Comparison of ENCODE assay signal across 8 cellular contexts in genomic region chr5:134846641-134846960, GRCh38. TPM values are rescaled to one million over a fixed set of nuclear protein-coding genes. Genes with fewer than 3 reads are reported as not detected.
DNase-seq lines count a peak whose midpoint lies in the region; ATAC-seq and TF ChIP-seq lines count a peak whose summit lies in the region.

No MANE protein-coding gene starts in this region.

- no peaks in the 10 kb centered on the region for H3K9me3 ChIP-seq in BLaER1 treated with 17β-estradiol and CSF1 and Interleukin-3, amounts not matched to agents 10 nM and 100 nM (replicated peaks in 1 of 11)
- H3K9me3 ChIP-seq in SK-N-SH (no peaks in the 10 kb centered on the region), muscle layer of duodenum (ENCODE audit: control insufficient read depth in 1 of 2, low read length in 2 of 2) (no peaks in the 10 kb centered on the region)

- H3K79me2 ChIP-seq in GM23338 (replicated peaks; ENCODE audit: insufficient read depth) (peaks cover 19% of the 10 kb centered on the region), SK-N-SH (ENCODE audit: insufficient read depth) (peaks cover 54% of the 10 kb centered on the region)

- H3K4me2 ChIP-seq in BLaER1 treated with 17β-estradiol and CSF1 and Interleukin-3, amounts not matched to agents 10 nM and 100 nM = peak overlapping the region; percentile 84 to 97 (median 91)
- peak overlapping the region; percentile 88 for H3K4me2 ChIP-seq in GM23338
- peak overlapping the region; percentile 75 for H3K4me2 ChIP-seq in SK-N-SH

- no peaks in the 10 kb centered on the region for H3K27me3 ChIP-seq in BLaER1 treated with 17β-estradiol and CSF1 and Interleukin-3, amounts not matched to agents 10 nM and 100 nM
- H3K27me3 ChIP-seq in GM23338 (ENCODE audit: insufficient read depth) (no peaks in the 10 kb centered on the region), SK-N-SH (ENCODE audit: insufficient read depth) (no peaks in the 10 kb centered on the region), dorsolateral prefrontal cortex (no peaks in the 10 kb centered on the region), muscle layer of duodenum (ENCODE audit: low read depth, low read length) (no peaks in the 10 kb centered on the region)

- peak overlapping the region; percentile 72 to 96 (median 88) for H3K4me3 ChIP-seq in BLaER1 treated with 17β-estradiol and CSF1 and Interleukin-3, amounts not matched to agents 10 nM and 100 nM
- H3K4me3 ChIP-seq in GM23338 = peak overlapping the region; percentile 85
- peak overlapping the region; percentile 65 to 76 for H3K4me3 ChIP-seq in SK-N-SH (ENCODE audit: low read depth in 2 of 2, low read length in 1 of 2)
- peak overlapping the region; percentile 61 to 99 (median 92) for H3K4me3 ChIP-seq in dorsolateral prefrontal cortex
- H3K4me3 ChIP-seq in muscle layer of duodenum (ENCODE audit: low read depth in 1 of 2, low read length in 2 of 2) = peak overlapping the region; percentile 92 to 97

- H3K4me3 Mint-ChIP-seq in GM23338 = peak overlapping the region; percentile 87

- DNase-seq in GM23338 (ENCODE audit: low spot score) (no peak), SK-N-SH (peak; percentile 30), dorsolateral prefrontal cortex (no peak), NCI-H1694 (lab: John Stamatoyannopoulos, UW) (no peak), NCI-H446 (lab: John Stamatoyannopoulos, UW) (no peak)

- CTCF ChIA-PET in SK-N-SH (lab: Yijun Ruan, JAX) = interaction anchor here (0.8 to 1.2 kb wide), 2 partner anchors 58 to 344 kb away, joined by 3 to 5 read pairs; partner anchors contain the start of gene PCBD2

- H3K27ac ChIP-seq in BLaER1 treated with 17β-estradiol and CSF1 and Interleukin-3, amounts not matched to agents 10 nM and 100 nM = peak overlapping the region; percentile 90 to 99 (median 97)
- peak overlapping the region; percentile 88 for H3K27ac ChIP-seq in GM23338 (ENCODE audit: low read depth)
- H3K27ac ChIP-seq in SK-N-SH (ENCODE audit: low read depth in 2 of 2, low read length in 1 of 2) = peak overlapping the region; percentile 87 to 88
- H3K27ac ChIP-seq in dorsolateral prefrontal cortex = peak overlapping the region in 58 of 59 donors; percentile 74 to 98 (median 95)
- H3K27ac ChIP-seq in muscle layer of duodenum (ENCODE audit: low read length) = peak overlapping the region; percentile 88

- 4% methylated on average over 11 of the region's 11 CpGs for WGBS in SK-N-SH (ENCODE audit: low lambda C conversion rate)

- H2AFZ ChIP-seq in GM23338 (peak overlapping the region; percentile 81), SK-N-SH (ENCODE audit: low read depth) (peak overlapping the region; percentile 23)

- no peak for TF ChIP-seq RAD21 in SK-N-SH (IDR thresholded peaks at IDR 0.05; ENCODE audit: low read length)

- peaks cover 2% of the 10 kb centered on the region for H3K4me1 Mint-ChIP-seq in GM23338

- no peaks in the 10 kb centered on the region for H3K9me3 Mint-ChIP-seq in GM23338

- H3K27me3 Mint-ChIP-seq in GM23338 (ENCODE audit: insufficient read depth, low read depth, poor library complexity) = peaks cover 14% of the 10 kb centered on the region

- H3K9me2 ChIP-seq in GM23338 (ENCODE audit: insufficient read depth) (no peaks in the 10 kb centered on the region), SK-N-SH (no peaks in the 10 kb centered on the region)

- peak; percentile 1 for ATAC-seq in GM23338
- no peak for ATAC-seq in GM21367 (IDR thresholded peaks at IDR 0.05; ENCODE audit: unreplicated experiment)

- H3K9ac ChIP-seq in BLaER1 treated with 17β-estradiol and CSF1 and Interleukin-3, amounts not matched to agents 10 nM and 100 nM = peak overlapping the region; percentile 92 to 99 (median 98)
- H3K9ac ChIP-seq in SK-N-SH = peak overlapping the region; percentile 92

- intact Hi-C loops in dorsolateral prefrontal cortex (cut with DNase I) = loop anchor here (1.0 to 10.0 kb wide), 6 partner anchors 28 to 322 kb away; partner anchors contain the start of genes TXNDC15 (in 2 of the 2), CAMLG (in 1 of the 2), DDX46 (in 1 of the 2) and JADE2 (in 1 of the 2)

- peaks cover 9 to 54% (median 36%) of the 10 kb centered on the region in 11 experiments; a peak in 20 of 22 replicates for H3K36me3 ChIP-seq in BLaER1 treated with 17β-estradiol and CSF1 and Interleukin-3, amounts not matched to agents 10 nM and 100 nM
- no peaks in the 10 kb centered on the region; the same call in 1 of the 2 replicates for H3K36me3 ChIP-seq in GM23338 (ENCODE audit: insufficient read depth)
- peaks cover 0 to 37% of the 10 kb centered on the region in 2 experiments for H3K36me3 ChIP-seq in SK-N-SH (replicated peaks in 1 of 2; ENCODE audit: control insufficient read depth in 1 of 2, insufficient read depth in 2 of 2, low read length in 1 of 2)
- H3K36me3 ChIP-seq in muscle layer of duodenum (ENCODE audit: control insufficient read depth in 1 of 2, insufficient read depth in 2 of 2, low read length in 2 of 2) = peaks cover 0 to 7% of the 10 kb centered on the region in 2 donors

- TF ChIP-seq EP300 in SK-N-SH (IDR thresholded peaks at IDR 0.05; ENCODE audit: borderline replicate concordance in 1 of 2, low read depth in 1 of 2, low read length in 1 of 2) = no peak

- H3F3A ChIP-seq in GM23338 (replicated peaks; ENCODE audit: low read depth) = peaks cover 30% of the 10 kb centered on the region
- peaks cover 47% of the 10 kb centered on the region for H3F3A ChIP-seq in SK-N-SH (replicated peaks; ENCODE audit: insufficient read depth)

- peaks cover 33 to 53% (median 46%) of the 10 kb centered on the region in 10 experiments for H3K4me1 ChIP-seq in BLaER1 treated with 17β-estradiol and CSF1 and Interleukin-3, amounts not matched to agents 10 nM and 100 nM
- H3K4me1 ChIP-seq in GM23338 (ENCODE audit: insufficient read depth) = peaks cover 8% of the 10 kb centered on the region; the same call in 1 of the 2 replicates
- H3K4me1 ChIP-seq in SK-N-SH (ENCODE audit: control insufficient read depth in 1 of 2, insufficient read depth in 2 of 2, low read depth in 1 of 2, low read length in 1 of 2) = peaks cover 6 to 35% of the 10 kb centered on the region in 2 experiments
- H3K4me1 ChIP-seq in muscle layer of duodenum (ENCODE audit: control insufficient read depth in 1 of 2, insufficient read depth in 2 of 2, low read length in 2 of 2) = peaks cover 7 to 23% of the 10 kb centered on the region in 2 donors

- POLR2A ChIA-PET in SK-N-SH (lab: Yijun Ruan, JAX) = interaction anchor here (1.2 kb wide), 1 partner anchor 27 kb away, joined by 5 read pairs; the partner anchor contains the start of gene TXNDC15

- peaks cover 18 to 48% (median 41%) of the 10 kb centered on the region in 11 experiments; a peak in 21 of 22 replicates for H4K20me1 ChIP-seq in BLaER1 treated with 17β-estradiol and CSF1 and Interleukin-3, amounts not matched to agents 10 nM and 100 nM
- H4K20me1 ChIP-seq in GM23338 (replicated peaks; ENCODE audit: insufficient read depth) = 0 out of 2 replicates have a peak, but pooled peaks cover 8% of the 10 kb centered on the region
- peaks cover 18% of the 10 kb centered on the region for H4K20me1 ChIP-seq in SK-N-SH (ENCODE audit: insufficient read depth)

- TF ChIP-seq CTCF in GM23338 (conservative IDR thresholded peaks at IDR 0.05; ENCODE audit: low read depth in 2 of 2) (no peak), SK-N-SH (IDR thresholded peaks at IDR 0.05) (no peak), dorsolateral prefrontal cortex (IDR thresholded peaks at IDR 0.05 in 54 of 56, conservative IDR thresholded peaks at IDR 0.05 in 2 of 56; ENCODE audit: low read depth in 1 of 56, partially characterized antibody in 56 of 56) (no peak)

- H3K27ac Mint-ChIP-seq in GM23338 = peak overlapping the region; percentile 87

- peaks cover 8% of the 10 kb centered on the region; the same call in 2 of the 3 replicates for H3K36me3 Mint-ChIP-seq in GM23338 (ENCODE audit: low read depth)

TF ChIP-seq in GM23338, 12 proteins besides CTCF, POLR2A, EP300 and RAD21 (continues in another document):
- no peak for TF ChIP-seq ETS1 (IDR thresholded peaks at IDR 0.05)

TF ChIP-seq in SK-N-SH, 30 proteins besides CTCF, POLR2A, EP300 and RAD21:
- TF ChIP-seq YY1 (IDR thresholded peaks at IDR 0.05; ENCODE audit: low read depth) (no peak), PBX3 (IDR thresholded peaks at IDR 0.05) (no peak)

RNA-seq across cellular contexts. Expression of gene C5orf24, which starts 0.8 kb away (rescaled TPM):
- total RNA-seq in GM23338 (2014; rRNA removed; shearing (Covaris generic)) = 19.0 and 21.1 TPM in 2 replicates
- polyA plus RNA-seq in GM23338 (2016; fragmentation: Nextera tagmentation; extraction: Ambion mirVana) = 14.2 and 14.6 TPM in 2 replicates
- polyA plus RNA-seq in SK-N-SH (2012; rRNA removed) = 21.8 and 34.3 TPM in 2 replicates
- 33.9 and 36.8 TPM in 2 replicates for polyA plus RNA-seq in SK-N-SH (2012; cell fraction: cytosol; rRNA removed)
- 21.9 and 53.1 TPM in 2 replicates for polyA plus RNA-seq in SK-N-SH (2012; cell fraction: nucleus; rRNA removed)
- 10 to 100 TPM; 38.2 to 79.3 (median 56.7) TPM for total RNA-seq in dorsolateral prefrontal cortex

RNA-seq across cellular contexts. Expression of gene TXNDC15, which starts 27.6 kb away (rescaled TPM):
- 24.4 and 30.7 TPM in 2 replicates for total RNA-seq in GM23338 (2014; rRNA removed; shearing (Covaris generic))
- polyA plus RNA-seq in GM23338 (2016; fragmentation: Nextera tagmentation; extraction: Ambion mirVana) = 26.5 and 28.5 TPM in 2 replicates
- polyA plus RNA-seq in SK-N-SH (2012; rRNA removed) = 93.9 and 112 TPM in 2 replicates
- 60.6 and 81.9 TPM in 2 replicates for polyA plus RNA-seq in SK-N-SH (2012; cell fraction: cytosol; rRNA removed)
- polyA plus RNA-seq in SK-N-SH (2012; cell fraction: nucleus; rRNA removed) = 61.0 and 63.9 TPM in 2 replicates
- 10 to 100 TPM; 37.3 to 84.2 (median 60.4) TPM for total RNA-seq in dorsolateral prefrontal cortex

RNA-seq across cellular contexts. Expression of gene PCBD2, which starts 58.3 kb away (rescaled TPM):
- total RNA-seq in GM23338 (2014; rRNA removed; shearing (Covaris generic)) = 8.3 and 8.7 TPM in 2 replicates
- polyA plus RNA-seq in GM23338 (2016; fragmentation: Nextera tagmentation; extraction: Ambion mirVana) (16.0 and 18.8 TPM in 2 replicates), SK-N-SH (2012; rRNA removed) (5.1 and 6.2 TPM in 2 replicates)
- 7.5 and 7.7 TPM in 2 replicates for polyA plus RNA-seq in SK-N-SH (2012; cell fraction: cytosol; rRNA removed)
- 6.9 and 8.8 TPM in 2 replicates for polyA plus RNA-seq in SK-N-SH (2012; cell fraction: nucleus; rRNA removed)
- total RNA-seq in dorsolateral prefrontal cortex = 10 to 100 TPM in 53 of 120 experiments, 1 to 10 TPM in 67; 5.3 to 19.3 (median 9.8) TPM
